ENCODE assay signal across 1 cellular context in the genomic region with DNA sequence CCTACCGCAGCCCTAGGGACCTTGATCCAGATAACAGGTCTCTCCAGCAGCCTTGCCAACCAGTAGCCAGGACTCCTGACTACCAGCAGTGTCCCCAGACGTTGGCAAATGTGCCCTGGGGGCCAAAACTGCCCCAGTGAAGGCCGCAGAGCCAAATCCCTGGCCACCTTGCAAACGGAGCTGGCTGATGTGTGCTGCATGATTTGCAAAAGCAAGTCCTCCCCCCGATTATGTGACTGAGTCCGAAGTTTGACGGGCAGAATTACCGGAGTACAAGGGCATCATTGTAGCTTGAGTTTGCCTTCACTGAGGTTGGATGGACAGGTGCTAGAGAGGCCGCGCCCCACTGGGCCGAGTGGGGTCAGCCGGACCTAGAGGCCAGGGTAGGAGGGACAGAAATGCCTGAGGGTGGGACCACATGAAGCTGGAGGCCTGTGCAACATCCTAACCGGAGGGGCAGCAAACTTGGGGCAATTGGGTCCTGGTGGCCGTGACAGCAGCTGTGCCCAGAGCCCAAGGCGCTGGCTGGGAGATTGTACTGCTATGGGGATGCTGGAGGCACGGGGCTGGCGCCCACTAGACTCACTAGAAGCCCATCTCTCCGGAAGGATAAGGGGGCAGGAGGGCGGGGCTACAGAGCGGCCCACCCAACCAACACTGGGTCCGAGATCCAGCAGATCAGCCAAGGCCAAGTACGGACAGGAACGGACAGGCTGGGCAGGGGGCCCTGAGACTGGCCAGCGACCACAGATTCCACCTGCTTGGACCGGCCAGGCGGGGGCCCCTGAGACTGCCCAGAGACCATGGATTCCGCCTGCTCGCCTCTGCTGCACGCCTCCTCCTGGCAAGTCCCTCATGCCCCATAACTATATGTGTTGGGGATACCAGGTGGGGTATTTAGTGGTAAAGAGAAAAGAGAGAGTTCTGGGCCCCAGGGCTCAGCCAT.
TF ChIP-seq lines count a peak whose summit lies in the region.

No MANE protein-coding gene starts in this region.

TF ChIP-seq in HepG2, 621 proteins besides CTCF, POLR2A, EP300 and RAD21 (continued from another document and continues in another):
- peak; percentile 70 for TF ChIP-seq ZNF687 (CRISPR knock-in tag; IDR thresholded peaks at IDR 0.05)
- TF ChIP-seq HOXA9 (CRISPR knock-in tag; IDR thresholded peaks at IDR 0.05; ENCODE audit: borderline replicate concordance), result no peak
- TF ChIP-seq RXRB (CRISPR knock-in tag; IDR thresholded peaks at IDR 0.05; ENCODE audit: borderline replicate concordance), result no peak; the same call in 1 of the 2 replicates
- TF ChIP-seq IKZF5 (CRISPR knock-in tag; IDR thresholded peaks at IDR 0.05), result 0 out of 2 replicates have a peak, but pooled peaks have one; percentile 21
- TF ChIP-seq ELK4 (CRISPR knock-in tag; IDR thresholded peaks at IDR 0.05; ENCODE audit: borderline replicate concordance), result no peak
- TF ChIP-seq, protein P1, sequence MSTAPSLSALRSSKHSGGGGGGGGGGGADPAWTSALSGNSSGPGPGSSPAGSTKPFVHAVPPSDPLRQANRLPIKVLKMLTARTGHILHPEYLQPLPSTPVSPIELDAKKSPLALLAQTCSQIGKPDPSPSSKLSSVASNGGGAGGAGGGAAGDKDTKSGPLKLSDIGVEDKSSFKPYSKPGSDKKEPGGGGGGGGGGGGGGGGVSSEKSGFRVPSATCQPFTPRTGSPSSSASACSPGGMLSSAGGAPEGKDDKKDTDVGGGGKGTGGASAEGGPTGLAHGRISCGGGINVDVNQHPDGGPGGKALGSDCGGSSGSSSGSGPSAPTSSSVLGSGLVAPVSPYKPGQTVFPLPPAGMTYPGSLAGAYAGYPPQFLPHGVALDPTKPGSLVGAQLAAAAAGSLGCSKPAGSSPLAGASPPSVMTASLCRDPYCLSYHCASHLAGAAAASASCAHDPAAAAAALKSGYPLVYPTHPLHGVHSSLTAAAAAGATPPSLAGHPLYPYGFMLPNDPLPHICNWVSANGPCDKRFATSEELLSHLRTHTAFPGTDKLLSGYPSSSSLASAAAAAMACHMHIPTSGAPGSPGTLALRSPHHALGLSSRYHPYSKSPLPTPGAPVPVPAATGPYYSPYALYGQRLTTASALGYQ (CRISPR knock-in tag; IDR thresholded peaks at IDR 0.05), result no peak
- no peak for TF ChIP-seq ATM (IDR thresholded peaks at IDR 0.05; ENCODE audit: borderline replicate concordance)
- no peak for TF ChIP-seq RBAK (CRISPR knock-in tag; IDR thresholded peaks at IDR 0.05)
- TF ChIP-seq MXI1 (IDR thresholded peaks at IDR 0.05; ENCODE audit: borderline replicate concordance, low read depth, low read length), result peak; percentile 53; the same call in 1 of the 3 replicates
- no peak for TF ChIP-seq ZSCAN20 (CRISPR knock-in tag; IDR thresholded peaks at IDR 0.05; ENCODE audit: borderline replicate concordance)
- no peak for TF ChIP-seq GABPA (IDR thresholded peaks at IDR 0.05; ENCODE audit: low read depth, low read length)
- no peak for TF ChIP-seq GABPA (CRISPR knock-in tag; IDR thresholded peaks at IDR 0.05; ENCODE audit: low read depth)
- no peak for TF ChIP-seq PTBP1 (IDR thresholded peaks at IDR 0.05; ENCODE audit: low read depth, low read length, poor library complexity, severe bottlenecking)
- no peak for TF ChIP-seq TBL1XR1 (IDR thresholded peaks at IDR 0.05; ENCODE audit: borderline replicate concordance, low read length, partially characterized antibody)
- TF ChIP-seq ZNF773 (CRISPR knock-in tag; IDR thresholded peaks at IDR 0.05; ENCODE audit: borderline replicate concordance), result no peak
- TF ChIP-seq, protein P2, sequence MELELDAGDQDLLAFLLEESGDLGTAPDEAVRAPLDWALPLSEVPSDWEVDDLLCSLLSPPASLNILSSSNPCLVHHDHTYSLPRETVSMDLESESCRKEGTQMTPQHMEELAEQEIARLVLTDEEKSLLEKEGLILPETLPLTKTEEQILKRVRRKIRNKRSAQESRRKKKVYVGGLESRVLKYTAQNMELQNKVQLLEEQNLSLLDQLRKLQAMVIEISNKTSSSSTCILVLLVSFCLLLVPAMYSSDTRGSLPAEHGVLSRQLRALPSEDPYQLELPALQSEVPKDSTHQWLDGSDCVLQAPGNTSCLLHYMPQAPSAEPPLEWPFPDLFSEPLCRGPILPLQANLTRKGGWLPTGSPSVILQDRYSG (CRISPR knock-in tag; IDR thresholded peaks at IDR 0.05), result no peak
- TF ChIP-seq FOXK2 (IDR thresholded peaks at IDR 0.05), result no peak
- 0 out of 2 replicates have a peak, but pooled peaks have one; percentile 38 for TF ChIP-seq TBX3 (IDR thresholded peaks at IDR 0.05; ENCODE audit: borderline replicate concordance)
- TF ChIP-seq KLF13 (CRISPR knock-in tag; IDR thresholded peaks at IDR 0.05), result no peak
- peak; percentile 69; the same call in 1 of the 2 replicates for TF ChIP-seq DMAP1 (CRISPR knock-in tag; IDR thresholded peaks at IDR 0.05)
- 0 out of 2 replicates have a peak, but pooled peaks have one; percentile 24 for TF ChIP-seq ZNF644 (CRISPR knock-in tag; IDR thresholded peaks at IDR 0.05; ENCODE audit: low read depth)
- TF ChIP-seq HOXA7 (CRISPR knock-in tag; IDR thresholded peaks at IDR 0.05), result no peak
- TF ChIP-seq RNF2 (conservative IDR thresholded peaks at IDR 0.05; ENCODE audit: low read depth), result no peak
- no peak; the same call in 1 of the 2 replicates for TF ChIP-seq THAP9 (CRISPR knock-in tag; IDR thresholded peaks at IDR 0.05; ENCODE audit: borderline replicate concordance)
- no peak; the same call in 1 of the 2 replicates for TF ChIP-seq ZKSCAN8 (CRISPR knock-in tag; IDR thresholded peaks at IDR 0.05; ENCODE audit: borderline replicate concordance)
- TF ChIP-seq ZSCAN29 (CRISPR knock-in tag; conservative IDR thresholded peaks at IDR 0.05), result no peak
- no peak for TF ChIP-seq SIX4 (CRISPR knock-in tag; IDR thresholded peaks at IDR 0.05)
- TF ChIP-seq ZNF598 (CRISPR knock-in tag; IDR thresholded peaks at IDR 0.05; ENCODE audit: borderline replicate concordance), result no peak; the same call in 1 of the 2 replicates
- no peak for TF ChIP-seq DDIT3 (CRISPR knock-in tag; IDR thresholded peaks at IDR 0.05)
- TF ChIP-seq, protein P3, sequence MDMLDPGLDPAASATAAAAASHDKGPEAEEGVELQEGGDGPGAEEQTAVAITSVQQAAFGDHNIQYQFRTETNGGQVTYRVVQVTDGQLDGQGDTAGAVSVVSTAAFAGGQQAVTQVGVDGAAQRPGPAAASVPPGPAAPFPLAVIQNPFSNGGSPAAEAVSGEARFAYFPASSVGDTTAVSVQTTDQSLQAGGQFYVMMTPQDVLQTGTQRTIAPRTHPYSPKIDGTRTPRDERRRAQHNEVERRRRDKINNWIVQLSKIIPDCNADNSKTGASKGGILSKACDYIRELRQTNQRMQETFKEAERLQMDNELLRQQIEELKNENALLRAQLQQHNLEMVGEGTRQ (IDR thresholded peaks at IDR 0.05; ENCODE audit: low read depth, low read length), result no peak
- TF ChIP-seq, protein P3 (CRISPR knock-in tag; IDR thresholded peaks at IDR 0.05; ENCODE audit: borderline replicate concordance), result no peak
- TF ChIP-seq ZNF18 (CRISPR knock-in tag; IDR thresholded peaks at IDR 0.05; ENCODE audit: insufficient replicate concordance), result peak; percentile 59
- TF ChIP-seq MAFF (IDR thresholded peaks at IDR 0.05; ENCODE audit: low read depth, low read length), result no peak
